In genomic region chr17:21126645-21127507, GRCh38 we compare ENCODE assay signal across 7 cellular contexts. TPM values are rescaled to one million over a fixed set of nuclear protein-coding genes. Genes with fewer than 3 reads are reported as not detected.
A peak's percentile ranks its signal among the peaks of the same experiment; 100 is the strongest.
DNase-seq lines count a peak whose midpoint lies in the region; ATAC-seq and TF ChIP-seq lines count a peak whose summit lies in the region.

TSS of gene DHRS7B (plus strand) at chr17:21126964. CDS start at chr17:21126972, 8 bp downstream.

- H3K9me2 ChIP-seq in hepatocyte (replicated peaks; ENCODE audit: insufficient read depth) = no peaks in the 10 kb centered on the region

- H4K20me1 ChIP-seq in hepatocyte (ENCODE audit: insufficient read depth, poor library complexity, severe bottlenecking) = no peaks in the 10 kb centered on the region

- H3K36me3 ChIP-seq in hepatocyte (replicated peaks; ENCODE audit: insufficient read depth, low read depth) = no peaks in the 10 kb centered on the region

- peak; percentile 94 for ATAC-seq in GM18505 (IDR thresholded peaks at IDR 0.05; ENCODE audit: unreplicated experiment)
- ATAC-seq in HG02973 (IDR thresholded peaks at IDR 0.05; ENCODE audit: unreplicated experiment) = peak; percentile 86

- WGBS in hepatocyte (ENCODE audit: low lambda C conversion rate, missing lambda C conversion rate) = 3% methylated on average over 65 of the region's 66 CpGs

- H3K4me2 ChIP-seq in hepatocyte = peak within 1 kb of the TSS; percentile 81

- H3K27me3 ChIP-seq in hepatocyte = no peaks in the 10 kb centered on the region

- peaks cover 44% of the 10 kb centered on the region for H3K79me2 ChIP-seq in hepatocyte

- H3K27ac ChIP-seq in hepatocyte = peak within 1 kb of the TSS; percentile 96

- peaks cover 9% of the 10 kb centered on the region for H3K4me1 ChIP-seq in hepatocyte (ENCODE audit: insufficient read depth)

- H2AFZ ChIP-seq in hepatocyte = peak within 1 kb of the TSS; percentile 85

- DNase-seq in NCI-H2029 (lab: John Stamatoyannopoulos, UW) = peak; percentile 81
- DNase-seq in T-helper 9 cell = peak; percentile 96
- DNase-seq in astrocyte of the hippocampus (ENCODE audit: low read depth, low spot score) = peak; percentile 98
- peak; percentile 98 for DNase-seq in hepatocyte (ENCODE audit: low spot score)
- DNase-seq in retina = peak; percentile 95

- peak within 1 kb of the TSS; percentile 69 for H3K4me3 ChIP-seq in hepatocyte

- H3K9me3 ChIP-seq in hepatocyte (ENCODE audit: low read depth) = no peaks in the 10 kb centered on the region

- TF ChIP-seq CTCF in hepatocyte (IDR thresholded peaks at IDR 0.05; ENCODE audit: poor library complexity) = no peak

- peak; percentile 93 for TF ChIP-seq POLR2A in GM18505 (IDR thresholded peaks at IDR 0.05; ENCODE audit: borderline replicate concordance, extremely low read depth, insufficient read depth, insufficient read length)

RNA-seq across cellular contexts. Expression of gene DHRS7B, which starts in this region (rescaled TPM):
- 34.6 and 36.7 TPM in 2 replicates for total RNA-seq in hepatocyte
- 46.2 and 55.6 TPM in 2 replicates for polyA plus RNA-seq in hepatocyte

Comparison
In these comparisons a context has a peak if more than half of its experiments do, and no peak if none do; other contexts are left out.
1. Peak in every context shown above with its lines: DNase-seq, ATAC-seq, H3K4me3 ChIP-seq and H3K27ac ChIP-seq.